9 cellular contexts compared by ENCODE assay signal in the genomic region with DNA sequence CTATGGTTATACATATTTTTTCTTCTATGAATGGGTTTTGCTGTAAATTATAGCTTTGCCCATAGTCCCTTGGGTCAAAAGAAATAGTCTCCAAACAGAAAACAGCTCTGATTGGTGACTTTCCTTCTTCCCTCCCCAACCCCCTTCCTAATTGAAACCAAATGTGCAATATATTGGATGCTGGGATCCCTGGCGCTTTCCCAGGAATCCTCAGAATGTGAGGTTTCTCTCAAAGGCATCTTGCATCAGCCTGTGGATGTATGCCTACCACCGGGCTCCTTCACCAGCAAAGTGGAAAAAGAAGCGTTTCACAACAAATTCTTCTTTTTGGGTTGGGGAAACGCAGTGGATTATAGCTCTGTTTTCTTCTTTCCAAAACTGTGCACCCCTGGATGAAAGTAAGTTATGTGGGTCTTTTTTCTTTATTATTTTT. TPM values are rescaled to one million over a fixed set of nuclear protein-coding genes. Genes with fewer than 3 reads are reported as not detected.
DNase-seq lines count a peak whose midpoint lies in the region; ATAC-seq lines count a peak whose summit lies in the region.
"Had no signal": no experiment of that assay in that cellular context is flagged by ENCODE, and none has a peak within 500 bp of the region (broad histone marks: within the 10 kb centered on the region; RNA-seq: fewer than 3 reads in every experiment).

A gene (plus strand): TSS at position 231 of the 433 bp plus-strand sequence. CDS start 86,600 bp downstream, outside the sequence.

- peak; percentile 96 for DNase-seq in GM23248
- peak; percentile 90 for DNase-seq in astrocyte of the hippocampus (ENCODE audit: low read depth, low spot score)
- no peak for DNase-seq in NCI-H128 (lab: John Stamatoyannopoulos, UW; ENCODE audit: unreplicated experiment)
- DNase-seq in cortex of kidney (lab: John Stamatoyannopoulos, UW) = no peak
- DNase-seq in activated effector memory CD4-positive, alpha-beta T cell treated with Interleukin-2 at 50 U/mL for 16 hours = no peak
- DNase-seq: effector memory CD4-positive, alpha-beta T cell had no signal

- no peaks in the 10 kb centered on the region for H3K9me2 ChIP-seq in GM23248 (ENCODE audit: insufficient read depth)

- peaks cover 63% of the 10 kb centered on the region for H3K79me2 ChIP-seq in GM23248 (ENCODE audit: insufficient read depth)

- H3K27ac ChIP-seq in GM23248 = peak within 1 kb of the TSS; percentile 99
- peak within 1 kb of the TSS; percentile 26 to 90 (median 73) for H3K27ac ChIP-seq in skin epidermis

- H3K9ac ChIP-seq in GM23248 = peak within 1 kb of the TSS; percentile 99

- H3K4me3 ChIP-seq in GM23248 = peak within 1 kb of the TSS; percentile 100
- H3K4me3 ChIP-seq in iPS-11a (ENCODE audit: low read depth, low read length) = peak within 1 kb of the TSS; percentile 58
- peak within 1 kb of the TSS; percentile 18 to 38 (median 31) for H3K4me3 ChIP-seq in skin epidermis

- H3K4me1 ChIP-seq in GM23248 (ENCODE audit: insufficient read depth) = peaks cover 60% of the 10 kb centered on the region

- no peaks in the 10 kb centered on the region for H3K36me3 ChIP-seq in GM23248 (ENCODE audit: low read depth)

- H3K4me2 ChIP-seq in GM23248 (ENCODE audit: unreplicated experiment) = peak within 1 kb of the TSS; percentile 100

- no peaks in the 10 kb centered on the region for H3K27me3 ChIP-seq in GM23248 (replicated peaks; ENCODE audit: insufficient read depth)

- no peak for ATAC-seq in GM19395 (IDR thresholded peaks at IDR 0.05; ENCODE audit: unreplicated experiment)

- 0 to 1% methylated on average over 4 of the region's 4 CpGs for WGBS in GM23248 (ENCODE audit: low coverage in 1 of 2, low lambda C conversion rate in 2 of 2, missing lambda C conversion rate in 2 of 2), 2 experiments

- H2AFZ ChIP-seq in GM23248 = peak within 1 kb of the TSS; percentile 40

- H3K9me3 ChIP-seq in GM23248 (ENCODE audit: low read depth) = no peaks in the 10 kb centered on the region

- in situ Hi-C loops in GM23248 (cut with MboI) = no loop called here

- H4K20me1 ChIP-seq in GM23248 (ENCODE audit: insufficient read depth) = peaks cover 4% of the 10 kb centered on the region; the same call in 1 of the 2 replicates

- H3F3A ChIP-seq in GM23248 (ENCODE audit: insufficient read depth) = peaks cover 69% of the 10 kb centered on the region

RNA-seq across cellular contexts. Expression of the gene that starts here (rescaled TPM):
- total RNA-seq in GM23248 (2014; rRNA removed; shearing (Covaris generic)) = 194 and 196 TPM in 2 replicates
- 94.7 and 96.1 TPM in 2 replicates for polyA plus RNA-seq in GM23248 (2016; fragmentation: Nextera tagmentation; extraction: Ambion mirVana)

Comparison
In these comparisons a context has a peak if more than half of its experiments do, and no peak if none do; other contexts are left out.
1. DNase-seq: peak in GM23248 (single experiment) and astrocyte of the hippocampus (single experiment); none in NCI-H128 (single experiment), cortex of kidney (single experiment) and activated effector memory CD4-positive, alpha-beta T cell treated with Interleukin-2 at 50 U/mL for 16 hours (single experiment).
2. H3K4me3 ChIP-seq: peak in every context shown above with its lines; median percentile 100 in GM23248; 58 in iPS-11a; 31 in skin epidermis.